Comparison of ENCODE assay signal across 8 cellular contexts in the genomic region with DNA sequence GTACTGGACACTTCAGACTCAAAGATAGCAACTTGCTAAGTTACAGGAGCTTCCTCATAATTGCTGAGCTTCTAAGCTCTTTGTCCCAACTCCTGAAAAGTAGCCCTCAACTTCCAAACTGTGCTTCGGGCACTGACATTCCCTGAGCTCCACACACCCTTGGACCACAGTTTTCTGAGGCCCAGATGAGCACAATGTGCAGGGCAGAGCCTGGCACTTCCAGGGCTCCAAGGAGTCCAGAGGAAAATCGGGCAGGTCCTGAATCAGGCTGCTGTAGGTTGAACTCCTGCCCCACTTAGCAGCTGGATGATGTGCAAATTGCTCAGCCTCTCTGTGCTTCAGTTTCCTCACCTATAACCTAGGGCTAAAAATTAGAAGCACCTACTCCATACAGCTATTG. TPM values are rescaled to one million over a fixed set of nuclear protein-coding genes. Genes with fewer than 3 reads are reported as not detected.
"Had no signal": no experiment of that assay in that cellular context is flagged by ENCODE, and none has a peak within 500 bp of the region (broad histone marks: within the 10 kb centered on the region; RNA-seq: fewer than 3 reads in every experiment).

No MANE protein-coding gene starts in this region.

- H3K4me3 Mint-ChIP-seq: GM23338, HFFc6, IgD-negative memory B cell had no signal

- H3K4me3 ChIP-seq: GM23338, HAP-1 had no signal

- H3K9me3 ChIP-seq: HAP-1 had no signal

- DNase-seq: HFFc6 had no signal

- H3K27ac ChIP-seq: HL-60 had no signal

- ATAC-seq: GM23338, HCT116, HepG2 had no signal

- H3K36me3 ChIP-seq: HAP-1 had no signal

- H3K4me1 ChIP-seq: HAP-1 had no signal

- H3K4me2 ChIP-seq: GM23338 had no signal

- H3K4me1 Mint-ChIP-seq: IgD-negative memory B cell had no signal

- H3K27ac Mint-ChIP-seq: GM23338, HFFc6, IgD-negative memory B cell had no signal

- H2AFZ ChIP-seq: GM23338 had no signal

RNA-seq across cellular contexts. Expression of a gene that starts 54.6 kb away (rescaled TPM):
- total RNA-seq: HepG2, HFFc6, HT1080 had no signal
